In genomic region chr12:65532744-65533143, GRCh38 we compare ENCODE assay signal across 9 cellular contexts.
DNase-seq lines count a peak whose midpoint lies in the region; ATAC-seq, FAIRE-seq and TF ChIP-seq lines count a peak whose summit lies in the region.
"Had no signal": no experiment of that assay in that cellular context is flagged by ENCODE, and none has a peak within 500 bp of the region (broad histone marks: within the 10 kb centered on the region; RNA-seq: fewer than 3 reads in every experiment).

No MANE protein-coding gene starts in this region.

- WGBS in mesodermal cell (ENCODE audit: insufficient coverage in 2 of 2), 2 experiments = 80% methylated on average over 1 of the region's 5 CpGs; no CpG with 5 or more reads in 1 of the 2 experiments

- H3K27ac ChIP-seq in astrocyte (ENCODE audit: low read depth, low read length) (peak overlapping the region; percentile 97), mesodermal cell (ENCODE audit: low read depth, low read length, severe bottlenecking) (peak overlapping the region; percentile 83), ascending aorta (no peak overlapping the region)

- ATAC-seq in HG02852 (IDR thresholded peaks at IDR 0.05; ENCODE audit: unreplicated experiment) (no peak), HG03280 (IDR thresholded peaks at IDR 0.05; ENCODE audit: unreplicated experiment) (no peak)

- H3K9me3 ChIP-seq in astrocyte (ENCODE audit: insufficient read depth, low read depth, low read length) = no peaks in the 10 kb centered on the region
- peaks cover 8% of the 10 kb centered on the region for H3K9me3 ChIP-seq in mesodermal cell (ENCODE audit: control insufficient read depth, low read length)
- no peaks in the 10 kb centered on the region for H3K9me3 ChIP-seq in ascending aorta

- no peaks in the 10 kb centered on the region for H3K27me3 Mint-ChIP-seq in astrocyte (ENCODE audit: low read depth, unreplicated experiment)

- H4K20me1 ChIP-seq in astrocyte (ENCODE audit: insufficient read depth, low read length) = no peaks in the 10 kb centered on the region

- H3K4me2 ChIP-seq in astrocyte (ENCODE audit: low read length) = peak overlapping the region; percentile 78

- H3K4me1 ChIP-seq in astrocyte (ENCODE audit: insufficient read depth, low read length) = peaks cover 60% of the 10 kb centered on the region
- peaks cover 42% of the 10 kb centered on the region for H3K4me1 ChIP-seq in mesodermal cell (ENCODE audit: control insufficient read depth, insufficient read depth, low read length, poor library complexity, severe bottlenecking)
- H3K4me1 ChIP-seq in ascending aorta = peaks cover 3 to 10% of the 10 kb centered on the region in 2 donors

- H2AFZ ChIP-seq in astrocyte (ENCODE audit: low read depth, low read length) = peak overlapping the region; percentile 63

- peak overlapping the region; percentile 80 for H3K9ac ChIP-seq in astrocyte (ENCODE audit: low read length)

- peaks cover 1% of the 10 kb centered on the region for H3K36me3 Mint-ChIP-seq in astrocyte (ENCODE audit: low read depth, unreplicated experiment)

- no peak for FAIRE-seq in astrocyte (lab: Jason Lieb, UNC)

- H3K4me3 Mint-ChIP-seq in astrocyte (ENCODE audit: unreplicated experiment) = peak overlapping the region; percentile 30

- DNase-seq in COLO829 (ENCODE audit: low spot score) (peak; percentile 92), HuH-7 (ENCODE audit: low spot score) (peak; percentile 53), astrocyte (ENCODE audit: low read depth) (peak; percentile 95), activated gamma-delta T cell treated with Interleukin-2 at 50 U/mL for 16 hours (no peak), ascending aorta (ENCODE audit: low spot score in 2 of 2) (no peak)
- DNase-seq: NCI-H524 treated with DMSO at 0.1 percent for 48 hours had no signal

- H3K36me3 ChIP-seq in astrocyte (ENCODE audit: insufficient read depth, low read length) (no peaks in the 10 kb centered on the region), mesodermal cell (ENCODE audit: control insufficient read depth, insufficient read depth, low read length) (no peaks in the 10 kb centered on the region), ascending aorta (no peaks in the 10 kb centered on the region)

- H3K27me3 ChIP-seq in astrocyte (ENCODE audit: insufficient read depth, low read length) = no peaks in the 10 kb centered on the region
- no peaks in the 10 kb centered on the region for H3K27me3 ChIP-seq in ascending aorta

- TF ChIP-seq CTCF in astrocyte (IDR thresholded peaks at IDR 0.05; ENCODE audit: insufficient read depth, low read depth, low read length) (no peak), ascending aorta (IDR thresholded peaks at IDR 0.05) (no peak)

- peaks cover 4% of the 10 kb centered on the region for H3K9me3 Mint-ChIP-seq in astrocyte (ENCODE audit: unreplicated experiment)

- H3K79me2 ChIP-seq in astrocyte (ENCODE audit: insufficient read depth, low read length) = no peaks in the 10 kb centered on the region

- intact Hi-C loops in ascending aorta (cut with DNase I) = loop anchor here (10.0 kb wide), 1 partner anchor 778 kb away; the partner anchor contains the start of gene GNS

- H3K4me3 ChIP-seq in astrocyte (ENCODE audit: insufficient read depth, low read depth, low read length) (peak overlapping the region; percentile 12), mesodermal cell (ENCODE audit: extremely low read depth, insufficient read depth, low read length, poor library complexity, severe bottlenecking) (no peak overlapping the region), ascending aorta (no peak overlapping the region)

- peak overlapping the region; percentile 95 for H3K27ac Mint-ChIP-seq in astrocyte (ENCODE audit: unreplicated experiment)

- H3K4me1 Mint-ChIP-seq in astrocyte (ENCODE audit: low read depth, unreplicated experiment) = peaks cover 48% of the 10 kb centered on the region

Comparison
In these comparisons a context has a peak if more than half of its experiments do, and no peak if none do; other contexts are left out.
1. DNase-seq: peak in COLO829 (single experiment), HuH-7 (single experiment) and astrocyte (single experiment); none in activated gamma-delta T cell treated with Interleukin-2 at 50 U/mL for 16 hours (single experiment) and ascending aorta (0 of 2).
2. H3K27ac ChIP-seq: peak in astrocyte (single experiment) and mesodermal cell (single experiment); none in ascending aorta (0 of 2).